1 cellular context compared by ENCODE assay signal in genomic region chr1:53132176-53132575, GRCh38.
TF ChIP-seq lines count a peak whose summit lies in the region.

No MANE protein-coding gene starts in this region.

TF ChIP-seq in HepG2, 621 proteins besides CTCF, POLR2A, EP300 and RAD21 (continued from another document):
- TF ChIP-seq ZNF704 (CRISPR knock-in tag; IDR thresholded peaks at IDR 0.05; ENCODE audit: borderline replicate concordance): no peak
- TF ChIP-seq ELF1 (CRISPR knock-in tag; IDR thresholded peaks at IDR 0.05): no peak
- TF ChIP-seq ZNF282 (IDR thresholded peaks at IDR 0.05; ENCODE audit: partially characterized antibody): no peak
- no peak for TF ChIP-seq SRF (IDR thresholded peaks at IDR 0.05; ENCODE audit: low read depth, low read length)
- no peak for TF ChIP-seq ISX (CRISPR knock-in tag; conservative IDR thresholded peaks at IDR 0.05)
- no peak for TF ChIP-seq MYPOP (CRISPR knock-in tag; IDR thresholded peaks at IDR 0.05)
- TF ChIP-seq, protein P1, sequence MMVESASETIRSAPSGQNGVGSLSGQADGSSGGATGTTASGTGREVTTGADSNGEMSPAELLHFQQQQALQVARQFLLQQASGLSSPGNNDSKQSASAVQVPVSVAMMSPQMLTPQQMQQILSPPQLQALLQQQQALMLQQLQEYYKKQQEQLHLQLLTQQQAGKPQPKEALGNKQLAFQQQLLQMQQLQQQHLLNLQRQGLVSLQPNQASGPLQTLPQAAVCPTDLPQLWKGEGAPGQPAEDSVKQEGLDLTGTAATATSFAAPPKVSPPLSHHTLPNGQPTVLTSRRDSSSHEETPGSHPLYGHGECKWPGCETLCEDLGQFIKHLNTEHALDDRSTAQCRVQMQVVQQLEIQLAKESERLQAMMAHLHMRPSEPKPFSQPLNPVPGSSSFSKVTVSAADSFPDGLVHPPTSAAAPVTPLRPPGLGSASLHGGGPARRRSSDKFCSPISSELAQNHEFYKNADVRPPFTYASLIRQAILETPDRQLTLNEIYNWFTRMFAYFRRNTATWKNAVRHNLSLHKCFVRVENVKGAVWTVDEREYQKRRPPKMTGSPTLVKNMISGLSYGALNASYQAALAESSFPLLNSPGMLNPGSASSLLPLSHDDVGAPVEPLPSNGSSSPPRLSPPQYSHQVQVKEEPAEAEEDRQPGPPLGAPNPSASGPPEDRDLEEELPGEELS (CRISPR knock-in tag; IDR thresholded peaks at IDR 0.05): no peak
- TF ChIP-seq ZNF468 (CRISPR knock-in tag; IDR thresholded peaks at IDR 0.05): no peak
- TF ChIP-seq ZNF552 (CRISPR knock-in tag; IDR thresholded peaks at IDR 0.05; ENCODE audit: borderline replicate concordance): no peak
